ENCODE assay signal across 10 cellular contexts in the genomic region with DNA sequence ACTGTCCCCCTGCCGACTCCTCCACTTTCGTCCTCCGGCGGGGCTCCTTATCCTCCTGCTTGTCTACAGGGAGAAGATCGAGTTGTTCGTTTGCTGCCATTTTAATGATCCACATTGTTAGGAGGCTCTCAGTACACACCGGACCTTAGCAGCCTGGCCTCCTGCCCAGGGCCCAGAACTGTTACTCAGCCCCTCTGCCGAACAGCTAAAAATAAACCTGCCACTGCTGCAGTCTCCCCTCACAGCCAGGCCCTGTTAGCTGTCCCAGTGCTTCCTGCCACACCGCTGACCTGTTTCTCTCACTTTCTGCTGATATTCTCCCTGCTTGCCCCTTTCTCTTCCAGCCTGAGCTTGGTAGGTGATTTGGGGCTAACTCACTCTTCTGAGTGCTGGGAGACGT. TPM values are rescaled to one million over a fixed set of nuclear protein-coding genes. Genes with fewer than 3 reads are reported as not detected.
DNase-seq lines count a peak whose midpoint lies in the region; ATAC-seq, FAIRE-seq and TF ChIP-seq lines count a peak whose summit lies in the region.
"Had no signal": no experiment of that assay in that cellular context is flagged by ENCODE, and none has a peak within 500 bp of the region (broad histone marks: within the 10 kb centered on the region; RNA-seq: fewer than 3 reads in every experiment).

No MANE protein-coding gene starts in this region.

- in situ Hi-C loops in HepG2 (cut with HindIII; ENCODE audit: extremely low pct_ligation_motif_present, low pct_unique_long_range_greater_than_20kb), result no loop called here

- intact Hi-C loops in HepG2 (cut with micrococcal nuclease; ENCODE audit: unreplicated experiment) (no loop called here), mucosa of descending colon (cut with DNase I, micrococcal nuclease) (no loop called here), aorta (cut with DNase I) (no loop called here)

- H3K4me1 ChIP-seq in liver (ENCODE audit: control insufficient read depth in 4 of 4, insufficient read depth in 4 of 4, low read length in 3 of 4) (peaks cover 53 to 77% (median 64%) of the 10 kb centered on the region in 4 donors), HepG2 (ENCODE audit: insufficient read depth, low read length) (peaks cover 90% of the 10 kb centered on the region), endodermal cell (ENCODE audit: control insufficient read depth, insufficient read depth, low read length) (peaks cover 13% of the 10 kb centered on the region), mucosa of descending colon (ENCODE audit: low read depth) (peaks cover 38% of the 10 kb centered on the region), aorta (ENCODE audit: control insufficient read depth in 1 of 2, insufficient read depth in 2 of 2, low read length in 2 of 2) (peaks cover 16 to 20% of the 10 kb centered on the region in 2 donors)

- H3K4me2 ChIP-seq in HepG2 (ENCODE audit: low read depth, low read length), result no peak overlapping the region

- H3K9me3 ChIP-seq in liver (ENCODE audit: control insufficient read depth in 4 of 4, low read length in 3 of 4) (no peaks in the 10 kb centered on the region), HepG2 (ENCODE audit: low read length) (no peaks in the 10 kb centered on the region), endodermal cell (ENCODE audit: control insufficient read depth, low read length) (no peaks in the 10 kb centered on the region), mucosa of descending colon (no peaks in the 10 kb centered on the region), aorta (ENCODE audit: control insufficient read depth, low read length) (no peaks in the 10 kb centered on the region)

- no peaks in the 10 kb centered on the region for H3K9me3 Mint-ChIP-seq in endodermal cell
- H3K9me3 Mint-ChIP-seq: memory B cell had no signal

- H3K4me3 Mint-ChIP-seq in endodermal cell, result no peak overlapping the region
- H3K4me3 Mint-ChIP-seq: memory B cell had no signal

- TF ChIP-seq EP300 in HepG2 (IDR thresholded peaks at IDR 0.05; ENCODE audit: low read depth in 2 of 2, low read length in 2 of 2) (no peak), HepG2 (CRISPR knock-in tag; IDR thresholded peaks at IDR 0.05; ENCODE audit: borderline replicate concordance) (no peak)

- CTCF ChIA-PET in HepG2 (lab: Yijun Ruan, JAX; ENCODE audit: low intra/inter-chr PET ratio, low total read pairs), result no interaction called here

- H3K79me2 ChIP-seq in HepG2 (ENCODE audit: insufficient read depth, low read length), result peaks cover 83% of the 10 kb centered on the region

- TF ChIP-seq CTCF in liver (IDR thresholded peaks at IDR 0.05; ENCODE audit: low read depth, low read length, missing input control) (no peak), HepG2 (CRISPR knock-in tag; IDR thresholded peaks at IDR 0.05) (no peak), endodermal cell (conservative IDR thresholded peaks at IDR 0.05) (no peak), mucosa of descending colon (IDR thresholded peaks at IDR 0.05) (no peak)

- H3K27me3 Mint-ChIP-seq in endodermal cell (ENCODE audit: insufficient read depth), result no peaks in the 10 kb centered on the region
- H3K27me3 Mint-ChIP-seq: memory B cell had no signal

- no TSS peak for BruUV-seq in HepG2 (replicated peaks; lab: Mats Ljungman, UMichigan)

- WGBS in liver, result 39% methylated on average over 10 of the region's 10 CpGs
- 90% methylated on average over 10 of the region's 10 CpGs for WGBS in HepG2 (ENCODE audit: low lambda C conversion rate)
- 91 to 93% methylated on average over 10 of the region's 10 CpGs for WGBS in endodermal cell (ENCODE audit: insufficient coverage in 1 of 2, insufficient read length in 1 of 2), 2 experiments
- WGBS in aorta, 2 donors, result 19 to 23% methylated on average over 10 of the region's 10 CpGs

- H3K27me3 ChIP-seq in liver (ENCODE audit: control insufficient read depth in 4 of 4, insufficient read depth in 4 of 4, low read length in 3 of 4) (no peaks in the 10 kb centered on the region), HepG2 (ENCODE audit: control insufficient read depth in 1 of 2, insufficient read depth in 2 of 2, low read length in 2 of 2) (no peaks in the 10 kb centered on the region), endodermal cell (ENCODE audit: control insufficient read depth, insufficient read depth, low read length, poor library complexity, severe bottlenecking) (no peaks in the 10 kb centered on the region), aorta (ENCODE audit: control insufficient read depth in 1 of 2, insufficient read depth in 2 of 2, low read length in 1 of 2) (no peaks in the 10 kb centered on the region)

- H4K20me1 ChIP-seq in HepG2 (ENCODE audit: insufficient read depth, low read length), result peaks cover 55% of the 10 kb centered on the region

- H3K27ac Mint-ChIP-seq in endodermal cell, result peak overlapping the region; percentile 64

- DNase-seq in HepG2 (ENCODE audit: low spot score) (no peak), endodermal cell (no peak), mucosa of descending colon (peak in 1 of 3 donors; percentile 51), aorta (peak; percentile 91 to 95), NCI-H226 (no peak), SW 1271 (lab: John Stamatoyannopoulos, UW) (no peak)
- DNase-seq: NCI-H2029 treated with DMSO at 0.1 percent for 48 hours had no signal

- H2AFZ ChIP-seq in HepG2 (ENCODE audit: low read length), result no peak overlapping the region

- H3K4me3 ChIP-seq in liver (ENCODE audit: low read depth in 1 of 3, low read length in 3 of 3), result no peak overlapping the region
- no peak overlapping the region for H3K4me3 ChIP-seq in HepG2 (replicated peaks in 1 of 3; ENCODE audit: insufficient read depth in 1 of 3, low read depth in 2 of 3, low read length in 3 of 3)
- H3K4me3 ChIP-seq in endodermal cell (ENCODE audit: low read length), result no peak overlapping the region
- no peak overlapping the region for H3K4me3 ChIP-seq in mucosa of descending colon
- H3K4me3 ChIP-seq in aorta (ENCODE audit: low read length in 2 of 2), result peak overlapping the region in 1 of 2 donors; percentile 22

- peaks cover 14% of the 10 kb centered on the region for H3K36me3 Mint-ChIP-seq in endodermal cell (ENCODE audit: low read depth)

- peak overlapping the region; percentile 80 to 87 for H3K27ac ChIP-seq in liver (ENCODE audit: low read depth in 1 of 2, low read length in 2 of 2)
- no peak overlapping the region for H3K27ac ChIP-seq in HepG2 (ENCODE audit: extremely low read length, insufficient read depth, low read length)
- H3K27ac ChIP-seq in endodermal cell (ENCODE audit: low read depth, low read length), result no peak overlapping the region
- H3K27ac ChIP-seq in aorta (ENCODE audit: low read depth in 1 of 2, low read length in 2 of 2), result peak overlapping the region; percentile 49 to 98

- peaks cover 0 to 3% (median 0%) of the 10 kb centered on the region in 4 donors for H3K36me3 ChIP-seq in liver (ENCODE audit: control insufficient read depth in 4 of 4, insufficient read depth in 3 of 4, low read depth in 1 of 4, low read length in 3 of 4)
- H3K36me3 ChIP-seq in HepG2 (replicated peaks in 1 of 2; ENCODE audit: control insufficient read depth in 1 of 2, insufficient read depth in 2 of 2, low read length in 2 of 2), result peaks cover 5 to 19% of the 10 kb centered on the region in 2 experiments; a peak in 4 of 5 replicates
- H3K36me3 ChIP-seq in endodermal cell (ENCODE audit: control insufficient read depth, insufficient read depth, low read length), result peaks cover 29% of the 10 kb centered on the region
- H3K36me3 ChIP-seq in mucosa of descending colon (ENCODE audit: low read depth), result no peaks in the 10 kb centered on the region
- no peaks in the 10 kb centered on the region for H3K36me3 ChIP-seq in aorta (ENCODE audit: control insufficient read depth in 1 of 2, insufficient read depth in 2 of 2, low read length in 1 of 2)

- peak overlapping the region in 1 of 2 donors; percentile 17 for H3K9ac ChIP-seq in liver (ENCODE audit: low read depth in 1 of 2, low read length in 2 of 2)
- no peak overlapping the region for H3K9ac ChIP-seq in HepG2 (ENCODE audit: insufficient read depth, low read depth, low read length)
- H3K9ac ChIP-seq in endodermal cell (ENCODE audit: extremely low read depth, low read length, poor library complexity, severe bottlenecking), result no peak overlapping the region

- POLR2A ChIA-PET in HepG2 (lab: Yijun Ruan, JAX), result no interaction called here

- peak in 1 of 2 donors; percentile 29 for TF ChIP-seq RAD21 in liver (IDR thresholded peaks at IDR 0.05)
- no peak for TF ChIP-seq RAD21 in HepG2 (CRISPR knock-in tag; IDR thresholded peaks at IDR 0.05)

- FAIRE-seq in HepG2 (lab: Jason Lieb, UNC), result no peak

- no peak for ATAC-seq in HepG2
- peak; percentile 28 for ATAC-seq in mucosa of descending colon
- peak; percentile 86 for ATAC-seq in aorta (ENCODE audit: low FRiP score)
- no peak for ATAC-seq in HG03378 (IDR thresholded peaks at IDR 0.05; ENCODE audit: unreplicated experiment)

- no peak for TF ChIP-seq POLR2A in HepG2 (IDR thresholded peaks at IDR 0.05; ENCODE audit: insufficient read depth in 1 of 2, low read depth in 2 of 2, low read length in 2 of 2)

- H3K4me1 Mint-ChIP-seq in endodermal cell, result peaks cover 55% of the 10 kb centered on the region

RNA-seq across cellular contexts. Expression of a gene that starts 8.3 kb away (rescaled TPM):
- total RNA-seq in liver, result 10 to 100 TPM in 1 of 2 donors, 1 to 10 TPM in 1; 9.1 to 20.3 TPM
- 10 to 100 TPM in 1 of 2 donors, 1 to 10 TPM in 1; 7.5 to 24.5 TPM for polyA plus RNA-seq in liver
- total RNA-seq in HepG2 (2016; rRNA removed; fragmentation: Illumina TruSeq; extraction: Trizol), result 14.5 and 16.6 TPM in 2 replicates
- 11.7 and 13.0 TPM in 2 replicates for total RNA-seq in HepG2 (2016; cell fraction: cytosol; rRNA removed; fragmentation: Illumina TruSeq; extraction: Trizol; ENCODE audit: low read depth)
- total RNA-seq in HepG2 (2016; cell fraction: insoluble cytoplasmic fraction; rRNA removed; fragmentation: Illumina TruSeq; extraction: Trizol), result 11.8 and 16.6 TPM in 2 replicates
- total RNA-seq in HepG2 (2016; cell fraction: membrane; rRNA removed; fragmentation: Illumina TruSeq; extraction: Trizol), result 26.9 and 28.5 TPM in 2 replicates
- 15.3 TPM in 2 replicates for total RNA-seq in HepG2 (2016; cell fraction: nucleus; rRNA removed; fragmentation: Illumina TruSeq; extraction: Trizol)
- 34.0 and 40.1 TPM in 2 replicates for polyA plus RNA-seq in HepG2 (2011; rRNA removed)
- 28.8 and 30.9 TPM in 2 replicates for polyA plus RNA-seq in HepG2 (2011; cell fraction: cytosol; rRNA removed)
- 60.6 and 63.0 TPM in 2 replicates for polyA plus RNA-seq in HepG2 (2011; cell fraction: nucleus; rRNA removed)
- polyA plus RNA-seq in HepG2 (2012), result 17.3 and 31.0 TPM in 2 replicates
- polyA plus RNA-seq in HepG2 (2016; cell fraction: cytosol; fragmentation: Illumina TruSeq; extraction: Trizol; ENCODE audit: low read depth), result 13.8 and 14.2 TPM in 2 replicates
- 17.8 and 22.4 TPM in 2 replicates for polyA plus RNA-seq in HepG2 (2016; cell fraction: insoluble cytoplasmic fraction; fragmentation: Illumina TruSeq; extraction: Trizol; ENCODE audit: low read depth)
- 32.7 and 35.8 TPM in 2 replicates for polyA plus RNA-seq in HepG2 (2016; cell fraction: membrane; fragmentation: Illumina TruSeq; extraction: Trizol; ENCODE audit: low read depth)
- 41.1 and 43.4 TPM in 2 replicates for polyA plus RNA-seq in HepG2 (2016; cell fraction: nucleus; fragmentation: Illumina TruSeq; extraction: Trizol; ENCODE audit: insufficient read depth, low read depth)
- 50.0 and 68.4 TPM in 2 replicates for polyA minus RNA-seq in HepG2 (2011; rRNA and poly(A)+ RNA removed; ENCODE audit: low replicate concordance)
- 15.6 and 16.3 TPM in 2 replicates for polyA minus RNA-seq in HepG2 (2011; cell fraction: cytosol; rRNA and poly(A)+ RNA removed)
- 24.2 and 25.9 TPM in 2 replicates for polyA minus RNA-seq in HepG2 (2011; cell fraction: nucleus; rRNA and poly(A)+ RNA removed)
- total RNA-seq in endodermal cell, result 10 to 100 TPM; 72.8 to 79.7 TPM
- polyA plus RNA-seq in endodermal cell (2013, experiment 1 of 2), result 79.7 TPM
- 76.4 TPM for polyA plus RNA-seq in endodermal cell (2013, experiment 2 of 2)
- total RNA-seq in mucosa of descending colon, result 10 to 100 TPM; 68.4 to 75.2 (median 72.1) TPM
- total RNA-seq in aorta, result 100 to 1,000 TPM in 1 of 2 donors, 10 to 100 TPM in 1; 81.3 to 117 TPM
- polyA plus RNA-seq in aorta, result 10 to 100 TPM; 40.2 to 54.1 TPM

RNA-seq across cellular contexts. Expression of a gene that starts 57.7 kb away (rescaled TPM):
- total RNA-seq in liver (10 to 100 TPM in 1 of 2 donors, 1 to 10 TPM in 1; 7.8 to 41.8 TPM), HepG2 (2016; rRNA removed; fragmentation: Illumina TruSeq; extraction: Trizol) (2.8 and 4.1 TPM in 2 replicates), endodermal cell (10 to 100 TPM in 1 of 2 donors, 1 to 10 TPM in 1; 9.0 to 13.5 TPM), mucosa of descending colon (1 to 10 TPM in 2 of 3 donors, under 1 TPM in 1; 0.61 to 4.7 (median 1.4) TPM), aorta (10 to 100 TPM in 1 of 2 donors, 1 to 10 TPM in 1; 8.2 to 10.7 TPM)
- polyA plus RNA-seq in liver (1 to 10 TPM; 1.5 to 2.1 TPM), HepG2 (2011; rRNA removed) (0.48 and 0.50 TPM in 2 replicates), aorta (1 to 10 TPM; 2.8 to 4.2 TPM)
- total RNA-seq in HepG2 (2016; cell fraction: cytosol; rRNA removed; fragmentation: Illumina TruSeq; extraction: Trizol; ENCODE audit: low read depth), result 0.44 and 0.81 TPM in 2 replicates
- total RNA-seq in HepG2 (2016; cell fraction: insoluble cytoplasmic fraction; rRNA removed; fragmentation: Illumina TruSeq; extraction: Trizol), result 3.1 and 4.0 TPM in 2 replicates
- total RNA-seq in HepG2 (2016; cell fraction: membrane; rRNA removed; fragmentation: Illumina TruSeq; extraction: Trizol), result 1.4 and 1.5 TPM in 2 replicates
- 1.7 and 2.7 TPM in 2 replicates for total RNA-seq in HepG2 (2016; cell fraction: nucleus; rRNA removed; fragmentation: Illumina TruSeq; extraction: Trizol)
- 0.31 and 0.43 TPM in 2 replicates for polyA plus RNA-seq in HepG2 (2011; cell fraction: cytosol; rRNA removed)
- 0.29 and 0.58 TPM in 2 replicates for polyA plus RNA-seq in HepG2 (2011; cell fraction: nucleus; rRNA removed)
- 0.40 and 0.43 TPM in 2 replicates for polyA plus RNA-seq in HepG2 (2012)
- 0.10 and 0.25 TPM in 2 replicates for polyA plus RNA-seq in HepG2 (2016; cell fraction: cytosol; fragmentation: Illumina TruSeq; extraction: Trizol; ENCODE audit: low read depth)
- 1.7 and 2.1 TPM in 2 replicates for polyA plus RNA-seq in HepG2 (2016; cell fraction: insoluble cytoplasmic fraction; fragmentation: Illumina TruSeq; extraction: Trizol; ENCODE audit: low read depth)
- polyA plus RNA-seq in HepG2 (2016; cell fraction: membrane; fragmentation: Illumina TruSeq; extraction: Trizol; ENCODE audit: low read depth), result 0.34 and 0.35 TPM in 2 replicates
- 1.0 and 1.5 TPM in 2 replicates for polyA plus RNA-seq in HepG2 (2016; cell fraction: nucleus; fragmentation: Illumina TruSeq; extraction: Trizol; ENCODE audit: insufficient read depth, low read depth)
- polyA minus RNA-seq in HepG2 (2011; rRNA and poly(A)+ RNA removed; ENCODE audit: low replicate concordance), result 0.80 and 17.9 TPM in 2 replicates
- polyA minus RNA-seq in HepG2 (2011; cell fraction: cytosol; rRNA and poly(A)+ RNA removed), result 0.40 and 1.7 TPM in 2 replicates
- polyA minus RNA-seq in HepG2 (2011; cell fraction: nucleus; rRNA and poly(A)+ RNA removed), result 1.2 and 2.0 TPM in 2 replicates
- polyA plus RNA-seq in endodermal cell (2013, experiment 1 of 2), result 10.0 TPM
- polyA plus RNA-seq in endodermal cell (2013, experiment 2 of 2), result 10.5 TPM

Comparison
In these comparisons a context has a peak if more than half of its experiments do, and no peak if none do; other contexts are left out.
1. H3K27ac ChIP-seq: peak in liver (2 of 2) and aorta (2 of 2); none in HepG2 (single experiment) and endodermal cell (single experiment).
2. ATAC-seq: peak in mucosa of descending colon (single experiment) and aorta (single experiment); none in HepG2 (single experiment) and HG03378 (single experiment).
3. DNase-seq: peak in aorta (2 of 2); none in HepG2 (single experiment), endodermal cell (single experiment), NCI-H226 (single experiment) and SW 1271 (0 of 2).